11 cellular contexts compared by ENCODE assay signal in the genomic region with DNA sequence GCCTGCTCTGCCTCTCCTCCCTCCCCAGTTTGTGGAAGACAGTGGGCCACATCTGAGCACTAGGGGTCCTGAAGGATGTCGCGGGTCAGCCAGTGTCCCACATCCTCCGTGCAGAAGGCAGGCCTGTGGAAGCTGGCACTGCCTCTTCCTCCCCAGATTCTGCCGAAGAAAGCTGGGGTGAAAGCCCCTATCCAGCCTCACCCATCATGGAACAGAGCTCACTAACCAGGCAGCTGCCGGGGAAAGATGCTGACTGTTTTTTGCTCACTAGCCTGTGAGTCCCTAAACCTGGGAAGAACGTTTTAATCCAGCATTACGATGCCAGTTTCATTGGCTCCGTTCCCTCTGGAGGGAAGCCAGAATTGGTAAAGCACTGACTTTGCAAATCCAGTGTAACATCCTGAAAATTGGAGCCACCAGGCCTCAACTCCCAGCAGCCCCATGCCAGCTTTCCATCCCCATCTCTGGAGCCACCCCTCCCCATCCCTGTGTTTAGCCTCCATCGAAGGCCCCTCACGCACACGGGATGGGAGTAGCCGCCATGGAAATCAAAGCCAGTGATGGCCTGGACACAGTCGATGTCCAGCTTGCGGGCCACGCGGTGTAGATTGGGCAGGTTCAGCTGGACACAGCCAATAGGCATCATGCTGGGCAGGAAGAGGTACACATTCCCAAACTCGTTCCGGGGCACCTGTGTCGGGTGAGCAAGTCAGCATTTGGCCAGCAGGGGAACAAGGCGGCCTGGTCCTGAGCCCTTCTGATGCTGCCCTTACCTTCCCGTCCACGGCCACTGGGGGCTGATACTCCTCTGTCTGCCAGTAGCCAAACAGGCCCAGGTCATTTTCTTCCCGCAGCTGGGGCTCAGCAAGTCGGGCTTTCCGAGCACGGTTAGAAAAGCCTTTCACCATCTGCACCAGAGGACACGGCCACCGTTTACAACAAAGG. TPM values are rescaled to one million over a fixed set of nuclear protein-coding genes. Genes with fewer than 3 reads are reported as not detected.
DNase-seq lines count a peak whose midpoint lies in the region; ATAC-seq and FAIRE-seq lines count a peak whose summit lies in the region.
"Had no signal": no experiment of that assay in that cellular context is flagged by ENCODE, and none has a peak within 500 bp of the region (broad histone marks: within the 10 kb centered on the region; RNA-seq: fewer than 3 reads in every experiment).

No MANE protein-coding gene starts in this region.

- no peak for ATAC-seq in natural killer cell treated with Interleukin-12 subunit alpha and Interleukin-12 subunit beta and Interleukin-15 and Interleukin-18, amount 100 ng/mL, for 72 hours
- ATAC-seq in HG02763 (IDR thresholded peaks at IDR 0.05; ENCODE audit: unreplicated experiment) = no peak
- ATAC-seq in GM21619 (IDR thresholded peaks at IDR 0.05; ENCODE audit: unreplicated experiment) = no peak
- no peak for ATAC-seq in GM19035 (IDR thresholded peaks at IDR 0.05; ENCODE audit: unreplicated experiment)

- DNase-seq in COLO668 (lab: John Stamatoyannopoulos, UW; ENCODE audit: unreplicated experiment) (peak; percentile 6), HTR-8/SVneo (ENCODE audit: insufficient read length, low spot score) (peak; percentile 28)
- peak; percentile 37 for DNase-seq in natural killer cell treated with Interleukin-12 subunit alpha and Interleukin-12 subunit beta and Interleukin-15 and Interleukin-18, amount 100 ng/mL, for 72 hours (ENCODE audit: low spot score)
- DNase-seq in stimulated activated CD4-positive, alpha-beta T cell treated with anti-CD3 and anti-CD28 coated beads, Interleukin-4, amount 100 ng/mL, for 1 hour = no peak
- DNase-seq: GF-D8, MG63, posterior cingulate gyrus had no signal

- H3K4me1 Mint-ChIP-seq in natural killer cell treated with Interleukin-12 subunit alpha and Interleukin-12 subunit beta and Interleukin-15 and Interleukin-18, amount 100 ng/mL, for 72 hours (ENCODE audit: low read depth in 2 of 2) = peaks cover 23 to 25% of the 10 kb centered on the region in 2 donors

- FAIRE-seq in HTR-8/SVneo (lab: Jason Lieb, UNC) = no peak

- peak overlapping the region; percentile 83 for H3K27ac ChIP-seq in cingulate gyrus (ENCODE audit: low read depth, low read length)

- H3K4me3 Mint-ChIP-seq in natural killer cell treated with Interleukin-12 subunit alpha and Interleukin-12 subunit beta and Interleukin-15 and Interleukin-18, amount 100 ng/mL, for 72 hours = no peak overlapping the region

- no peaks in the 10 kb centered on the region for H3K9me3 Mint-ChIP-seq in natural killer cell treated with Interleukin-12 subunit alpha and Interleukin-12 subunit beta and Interleukin-15 and Interleukin-18, amount 100 ng/mL, for 72 hours

- no peaks in the 10 kb centered on the region for H3K27me3 Mint-ChIP-seq in natural killer cell treated with Interleukin-12 subunit alpha and Interleukin-12 subunit beta and Interleukin-15 and Interleukin-18, amount 100 ng/mL, for 72 hours

- H3K36me3 Mint-ChIP-seq in natural killer cell treated with Interleukin-12 subunit alpha and Interleukin-12 subunit beta and Interleukin-15 and Interleukin-18, amount 100 ng/mL, for 72 hours = peaks cover 4% of the 10 kb centered on the region

- peak overlapping the region in 1 of 2 donors; percentile 76 for H3K27ac Mint-ChIP-seq in natural killer cell treated with Interleukin-12 subunit alpha and Interleukin-12 subunit beta and Interleukin-15 and Interleukin-18, amount 100 ng/mL, for 72 hours

RNA-seq across cellular contexts. Expression of a gene that starts 23.5 kb away (rescaled TPM):
- 10 to 100 TPM; 37.3 to 42.6 TPM for total RNA-seq in natural killer cell treated with Interleukin-12 subunit alpha and Interleukin-12 subunit beta and Interleukin-15 and Interleukin-18, amount 100 ng/mL, for 72 hours

RNA-seq across cellular contexts. Expression of a gene that starts 23.6 kb away (rescaled TPM):
- total RNA-seq in natural killer cell treated with Interleukin-12 subunit alpha and Interleukin-12 subunit beta and Interleukin-15 and Interleukin-18, amount 100 ng/mL, for 72 hours = 10 to 100 TPM; 13.2 to 14.6 TPM

RNA-seq across cellular contexts. Expression of a gene that starts 30.1 kb away (rescaled TPM):
- total RNA-seq in natural killer cell treated with Interleukin-12 subunit alpha and Interleukin-12 subunit beta and Interleukin-15 and Interleukin-18, amount 100 ng/mL, for 72 hours = 10 to 100 TPM; 24.6 to 31.5 TPM

RNA-seq across cellular contexts. Expression of a gene that starts 30.3 kb away (rescaled TPM):
- 10 to 100 TPM; 15.1 to 15.2 TPM for total RNA-seq in natural killer cell treated with Interleukin-12 subunit alpha and Interleukin-12 subunit beta and Interleukin-15 and Interleukin-18, amount 100 ng/mL, for 72 hours
